In genomic region chr15:66774001-66774814, GRCh38 we compare ENCODE assay signal across 8 cellular contexts.
DNase-seq lines count a peak whose midpoint lies in the region; ATAC-seq and TF ChIP-seq lines count a peak whose summit lies in the region.

No MANE protein-coding gene starts in this region.

- no peak overlapping the region for H3K27ac ChIP-seq in HEK293 (ENCODE audit: extremely low read depth, low read depth, low read length)
- H3K27ac ChIP-seq in naive thymus-derived CD4-positive, alpha-beta T cell (ENCODE audit: low read depth, low read length), result no peak overlapping the region
- peak overlapping the region; percentile 17 to 39 for H3K27ac ChIP-seq in testis

- CTCF ChIA-PET in HEK293 (lab: Yijun Ruan, JAX), result interaction anchor here (0.6 to 7.0 kb wide), 49 partner anchors 9 to 1361 kb away, joined by 3 to 76 read pairs (median 4); partner anchors contain the start of gene SMAD6
- CTCF ChIA-PET in naive thymus-derived CD4-positive, alpha-beta T cell (lab: Charles Lee), result interaction anchor here (0.7 to 3.5 kb wide), 5 partner anchors 8 to 158 kb away, joined by 3 to 19 read pairs (median 4); no protein-coding TSS in a partner anchor

- no peaks in the 10 kb centered on the region for H3K9me3 ChIP-seq in HEK293 (ENCODE audit: control insufficient read depth, insufficient read depth, low read depth, low read length)
- no peaks in the 10 kb centered on the region for H3K9me3 ChIP-seq in NT2/D1 (ENCODE audit: insufficient read depth, low read length)
- no peaks in the 10 kb centered on the region for H3K9me3 ChIP-seq in naive thymus-derived CD4-positive, alpha-beta T cell (ENCODE audit: control insufficient read depth in 2 of 3, low read length in 3 of 3)
- H3K9me3 ChIP-seq in testis, result no peaks in the 10 kb centered on the region

- peaks cover 0 to 4% (median 0%) of the 10 kb centered on the region in 5 donors for H3K27me3 Mint-ChIP-seq in naive thymus-derived CD4-positive, alpha-beta T cell

- no peak overlapping the region for H3K4me3 Mint-ChIP-seq in naive thymus-derived CD4-positive, alpha-beta T cell

- TF ChIP-seq POLR2A in testis (IDR thresholded peaks at IDR 0.05), result no peak

- peaks cover 0 to 44% of the 10 kb centered on the region in 2 experiments; a peak in 1 of 3 replicates for H3K36me3 ChIP-seq in HEK293 (ENCODE audit: control insufficient read depth in 2 of 2, insufficient read depth in 1 of 2, low read length in 2 of 2)
- H3K36me3 ChIP-seq in NT2/D1 (ENCODE audit: insufficient read depth, insufficient read length, low read length), result peaks cover 41% of the 10 kb centered on the region
- H3K36me3 ChIP-seq in naive thymus-derived CD4-positive, alpha-beta T cell (ENCODE audit: control insufficient read depth in 2 of 3, insufficient read depth in 3 of 3, low read length in 3 of 3), result no peaks in the 10 kb centered on the region
- H3K36me3 ChIP-seq in testis (ENCODE audit: low read depth, missing control alignments), result no peaks in the 10 kb centered on the region

- H3K4me1 ChIP-seq in HEK293 (ENCODE audit: control insufficient read depth, insufficient read depth, low read length), result peaks cover 23% of the 10 kb centered on the region
- H3K4me1 ChIP-seq in NT2/D1 (ENCODE audit: insufficient read depth, insufficient read length), result peaks cover 53% of the 10 kb centered on the region
- H3K4me1 ChIP-seq in naive thymus-derived CD4-positive, alpha-beta T cell (ENCODE audit: control insufficient read depth in 2 of 2, insufficient read depth in 2 of 2, low read length in 2 of 2), result no peaks in the 10 kb centered on the region
- H3K4me1 ChIP-seq in testis, result peaks cover 32% of the 10 kb centered on the region

- H3K9me3 Mint-ChIP-seq in naive thymus-derived CD4-positive, alpha-beta T cell, result no peaks in the 10 kb centered on the region

- peak; percentile 61 for ATAC-seq in naive thymus-derived CD4-positive, alpha-beta T cell
- ATAC-seq in HG03045 (IDR thresholded peaks at IDR 0.05; ENCODE audit: unreplicated experiment), result no peak

- no peaks in the 10 kb centered on the region for H3K36me3 Mint-ChIP-seq in naive thymus-derived CD4-positive, alpha-beta T cell

- no peaks in the 10 kb centered on the region for H3K4me1 Mint-ChIP-seq in naive thymus-derived CD4-positive, alpha-beta T cell

- POLR2A ChIA-PET in HEK293 (lab: Yijun Ruan, JAX), result interaction anchor here (1.1 kb wide), 1 partner anchor 71 kb away, joined by 3 read pairs; no protein-coding TSS in a partner anchor
- POLR2A ChIA-PET in naive thymus-derived CD4-positive, alpha-beta T cell (lab: Charles Lee), result no interaction called here

- peak overlapping the region; percentile 82 for H3K9ac ChIP-seq in NT2/D1 (ENCODE audit: insufficient read length, low read depth)

- H3K4me3 ChIP-seq in HEK293 (ENCODE audit: low read depth, low read length), result no peak overlapping the region
- H3K4me3 ChIP-seq in NT2/D1 (ENCODE audit: insufficient read length, low read depth), result no peak overlapping the region
- H3K4me3 ChIP-seq in fibroblast of pulmonary artery (replicated peaks; ENCODE audit: low read depth, low read length), result no peak overlapping the region
- no peak overlapping the region for H3K4me3 ChIP-seq in naive thymus-derived CD4-positive, alpha-beta T cell (ENCODE audit: low read length)
- no peak overlapping the region for H3K4me3 ChIP-seq in testis

- intact Hi-C loops in naive thymus-derived CD4-positive, alpha-beta T cell (cut with micrococcal nuclease), result loop anchor here (1.0 to 5.0 kb wide), 3 partner anchors 67 to 171 kb away; no protein-coding TSS in a partner anchor
- intact Hi-C loops in testis (cut with DNase I; ENCODE audit: low total_unique reads), result loop anchor here (10.0 kb wide), 1 partner anchor 69 kb away; the partner anchor contains the start of gene SMAD6

- H3K27ac Mint-ChIP-seq in naive thymus-derived CD4-positive, alpha-beta T cell, result no peak overlapping the region

- TF ChIP-seq CTCF in HEK293 (tag by site-specific recombination; IDR thresholded peaks at IDR 0.05), result peak; percentile 99
- TF ChIP-seq CTCF in fibroblast of pulmonary artery (IDR thresholded peaks at IDR 0.05; ENCODE audit: low read length, missing control alignments), result peak; percentile 87
- peak; percentile 95 to 98 (median 97) for TF ChIP-seq CTCF in testis (IDR thresholded peaks at IDR 0.05)

- DNase-seq in C1 segment of cervical spinal cord (lab: John Stamatoyannopoulos, UW) (peak in 9 of 14 donors; percentile 14 to 66 (median 35)), NT2/D1 (ENCODE audit: low read depth, low spot score) (peak; percentile 87), fibroblast of pulmonary artery (ENCODE audit: low read depth) (peak; percentile 73), testis (peak; percentile 86)
- peak; percentile 56 for DNase-seq in activated T-cell treated with anti-CD3 and anti-CD28 coated beads, Interleukin-2, amount 50 U/mL, for 1 hour
- peak; percentile 20 to 66 (median 55) for DNase-seq in naive thymus-derived CD4-positive, alpha-beta T cell

- H3K27me3 ChIP-seq in NT2/D1 (ENCODE audit: insufficient read depth, insufficient read length), result no peaks in the 10 kb centered on the region
- H3K27me3 ChIP-seq in naive thymus-derived CD4-positive, alpha-beta T cell (ENCODE audit: control insufficient read depth in 2 of 2, insufficient read depth in 2 of 2, low read length in 2 of 2), result peaks cover 0 to 4% of the 10 kb centered on the region in 2 donors
- H3K27me3 ChIP-seq in testis, result no peaks in the 10 kb centered on the region

- 31 to 55% methylated on average over 11 to 19 of the region's 19 CpGs for WGBS in testis, 2 donors

TF ChIP-seq in HEK293, 187 proteins besides CTCF, POLR2A, EP300 and RAD21 (continues in another document):
- peak; percentile 53; the same call in 1 of the 2 replicates for TF ChIP-seq ZBTB20 (tag by site-specific recombination; IDR thresholded peaks at IDR 0.05)
- no peak for TF ChIP-seq ZNF768 (tag by site-specific recombination; IDR thresholded peaks at IDR 0.05)
- no peak for TF ChIP-seq ZNF18 (tag by site-specific recombination; IDR thresholded peaks at IDR 0.05)
- peak; percentile 86 for TF ChIP-seq SP7 (tag by site-specific recombination; IDR thresholded peaks at IDR 0.05)
- no peak for TF ChIP-seq MYNN (tag by site-specific recombination; IDR thresholded peaks at IDR 0.05; ENCODE audit: borderline replicate concordance)
- no peak for TF ChIP-seq KLF7 (tag by site-specific recombination; IDR thresholded peaks at IDR 0.05; ENCODE audit: borderline replicate concordance)
- TF ChIP-seq ZNF600 (tag by site-specific recombination; IDR thresholded peaks at IDR 0.05), result peak; percentile 74
- no peak for TF ChIP-seq ZNF112 (tag by site-specific recombination; IDR thresholded peaks at IDR 0.05)
- peak; percentile 82 for TF ChIP-seq PRDM10 (tag by site-specific recombination; IDR thresholded peaks at IDR 0.05)
- TF ChIP-seq ZNF501 (tag by site-specific recombination; IDR thresholded peaks at IDR 0.05), result peak; percentile 77
- TF ChIP-seq ZNF692 (tag by site-specific recombination; IDR thresholded peaks at IDR 0.05), result peak; percentile 79; the same call in 1 of the 2 replicates
- TF ChIP-seq ZNF391 (tag by site-specific recombination; IDR thresholded peaks at IDR 0.05; ENCODE audit: borderline replicate concordance, low read depth), result 0 out of 2 replicates have a peak, but pooled peaks have one; percentile 45

Comparison
In these comparisons a context has a peak if more than half of its experiments do, and no peak if none do; other contexts are left out.
1. DNase-seq: peak in every context shown above with its lines; median percentile 87 in NT2/D1; 86 in testis; 73 in fibroblast of pulmonary artery; 56 in activated T-cell treated with anti-CD3 and anti-CD28 coated beads, Interleukin-2, amount 50 U/mL, for 1 hour; 55 in naive thymus-derived CD4-positive, alpha-beta T cell; 35 in C1 segment of cervical spinal cord.
2. H3K27ac ChIP-seq: peak in testis (2 of 2); none in HEK293 (single experiment) and naive thymus-derived CD4-positive, alpha-beta T cell (single experiment).
3. Peak in every context shown above with its lines, with median percentiles within 50 percentile points of each other: CTCF ChIP-seq.